8 cellular contexts compared by ENCODE assay signal in genomic region chr19:22140356-22140755, GRCh38. TPM values are rescaled to one million over a fixed set of nuclear protein-coding genes. Genes with fewer than 3 reads are reported as not detected.
"Had no signal": no experiment of that assay in that cellular context is flagged by ENCODE, and none has a peak within 500 bp of the region (broad histone marks: within the 10 kb centered on the region; RNA-seq: fewer than 3 reads in every experiment).

No MANE protein-coding gene starts in this region.

- DNase-seq: IMR-90, KBM-7 had no signal

- FAIRE-seq: HTR-8/SVneo, K562 had no signal

- H3K36me3 Mint-ChIP-seq: IgD-negative memory B cell had no signal

- H3K27ac ChIP-seq: HL-60 had no signal

- H3K4me3 ChIP-seq: K562 had no signal

- H3K4me1 Mint-ChIP-seq: IgD-negative memory B cell had no signal

- H3K4me3 Mint-ChIP-seq: IgD-negative memory B cell had no signal

- H3K27me3 Mint-ChIP-seq: IgD-negative memory B cell had no signal

- ATAC-seq: K562 had no signal

RNA-seq across cellular contexts. Expression of gene ZNF676, which starts 56.4 kb away (rescaled TPM):
- total RNA-seq: HT-29, HT1080, IMR-90 had no signal
- polyA plus RNA-seq: IgD-negative memory B cell, IMR-90 had no signal
